ENCODE assay signal across 8 cellular contexts in the genomic region with DNA sequence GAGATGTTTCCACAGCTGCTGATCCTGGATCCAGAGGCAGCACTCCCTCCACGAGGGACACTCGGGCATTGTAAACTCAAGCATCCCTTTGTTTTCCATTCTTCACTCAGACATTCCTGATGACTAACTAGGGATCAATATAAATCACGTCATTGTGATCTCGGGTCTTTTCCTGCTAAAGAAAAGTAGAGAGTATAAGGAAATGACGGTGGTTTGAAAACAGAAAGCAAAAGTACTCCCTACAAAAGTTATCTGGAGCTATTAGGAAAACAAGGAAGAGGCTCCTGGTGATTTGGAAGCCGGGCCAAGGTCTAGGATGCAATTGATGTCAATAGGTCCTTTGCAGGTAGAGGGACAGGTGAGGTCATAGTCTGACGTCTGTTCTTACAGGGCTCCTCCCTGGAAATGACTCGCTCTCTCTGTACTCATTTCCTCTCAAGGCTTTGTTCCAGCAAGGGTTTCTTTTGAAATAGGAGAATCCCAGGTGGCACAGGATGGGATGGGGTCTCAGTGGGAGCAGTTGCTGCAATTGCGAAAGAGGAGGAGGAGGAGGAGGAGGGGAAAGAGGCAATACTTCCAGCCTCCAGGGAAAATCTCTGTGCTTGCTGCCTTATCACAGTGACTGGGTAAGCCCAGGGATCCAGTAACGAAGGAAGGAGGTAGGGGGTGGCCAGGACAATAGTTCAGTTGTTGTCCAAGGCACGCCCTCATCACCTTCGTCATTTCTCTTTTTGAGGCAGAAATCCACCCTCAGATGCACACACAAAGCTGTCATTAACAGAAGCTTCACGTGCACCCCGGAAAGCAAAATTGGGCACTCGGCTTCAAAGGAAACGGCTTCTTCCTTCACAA.
DNase-seq lines count a peak whose midpoint lies in the region; ATAC-seq, FAIRE-seq and TF ChIP-seq lines count a peak whose summit lies in the region.

No MANE protein-coding gene starts in this region.

- no peak for TF ChIP-seq POLR2A in GM12878 (IDR thresholded peaks at IDR 0.05; ENCODE audit: low read depth, low read length)

- intact Hi-C loops in GM12878 (cut with micrococcal nuclease; ENCODE audit: unreplicated experiment), result no loop called here
- intact Hi-C loops in kidney (cut with DNase I), result no loop called here

- peak overlapping the region; percentile 81 for H3K4me2 ChIP-seq in GM12878 (ENCODE audit: control insufficient read depth, insufficient read depth)

- H3K27ac ChIP-seq in GM12878 (ENCODE audit: control insufficient read depth, insufficient read depth) (0 out of 2 replicates have a peak overlapping the region, but pooled peaks have one; percentile 15), kidney (ENCODE audit: low read depth in 2 of 2, low read length in 2 of 2) (peak overlapping the region in 1 of 2 donors; percentile 38)

- H4K20me1 ChIP-seq in GM12878 (ENCODE audit: control insufficient read depth, insufficient read depth), result no peaks in the 10 kb centered on the region

- no peaks in the 10 kb centered on the region for H3K79me2 ChIP-seq in GM12878 (ENCODE audit: control insufficient read depth, insufficient read depth, low read length)

- peak; percentile 32 for DNase-seq in activated T-cell treated with anti-CD3 and anti-CD28 coated beads, Interleukin-2, amount 50 U/mL, for 1 hour
- DNase-seq in activated T-cell treated with anti-CD3 and anti-CD28 coated beads for 4 hours, result no peak
- peak; percentile 87 for DNase-seq in NCI-H2196 (lab: John Stamatoyannopoulos, UW; ENCODE audit: unreplicated experiment)
- DNase-seq in GM12878 (ENCODE audit: low read depth, low spot score), result no peak
- DNase-seq in kidney, result no peak
- peak; percentile 20 for DNase-seq in stimulated activated naive CD8-positive, alpha-beta T cell treated with anti-CD3 and anti-CD28 coated beads, Interleukin-15, Interleukin-2, amounts not matched to agents 100 U/mL and 50 U/mL, for 24 hours
- no peak for DNase-seq in amniotic stem cell (lab: John Stamatoyannopoulos, UW)

- WGBS in GM12878 (ENCODE audit: insufficient coverage, insufficient replicate concordance, low lambda C conversion rate, missing lambda C conversion rate), result 29% methylated on average over 16 of the region's 16 CpGs

- BruUV-seq in GM12878 (replicated peaks; lab: Mats Ljungman, UMichigan), result TSS peak; percentile 58

- H3K27me3 ChIP-seq in GM12878 (replicated peaks in 1 of 2; ENCODE audit: control insufficient read depth in 2 of 2, insufficient read depth in 2 of 2, low read length in 1 of 2), result no peaks in the 10 kb centered on the region

- no peak for TF ChIP-seq RAD21 in GM12878 (IDR thresholded peaks at IDR 0.05; ENCODE audit: insufficient read depth, low read depth, low read length)

- SMC1A ChIA-PET in GM12878 (lab: Charles Lee; ENCODE audit: uncharacterized antibody, unreplicated experiment), result interaction anchor here (0.6 to 3.3 kb wide), 14 partner anchors 9 to 276 kb away, joined by 3 to 31 read pairs (median 4); no protein-coding TSS in a partner anchor

- H3K4me1 ChIP-seq in GM12878 (ENCODE audit: control insufficient read depth, insufficient read depth, low read length) (peaks cover 25% of the 10 kb centered on the region), kidney (ENCODE audit: control insufficient read depth in 1 of 2, insufficient read depth in 1 of 2, low read depth in 1 of 2, low read length in 2 of 2) (peaks cover 0 to 2% of the 10 kb centered on the region in 2 donors)

- ATAC-seq in GM12878, result peak; percentile 76
- ATAC-seq in stimulated activated naive CD8-positive, alpha-beta T cell treated with anti-CD3 and anti-CD28 coated beads, Interleukin-15, Interleukin-2, amounts not matched to agents 100 U/mL and 50 U/mL, for 24 hours, result peak; percentile 58
- no peak for ATAC-seq in HG02840 (IDR thresholded peaks at IDR 0.05; ENCODE audit: low FRiP score, unreplicated experiment)

- H2AFZ ChIP-seq in GM12878 (ENCODE audit: control insufficient read depth, low read depth, low read length), result peak overlapping the region; percentile 80

- RAD21 ChIA-PET in GM12878 (lab: Charles Lee; ENCODE audit: unreplicated experiment), result interaction anchor here (0.8 to 4.4 kb wide), 7 partner anchors 9 to 466 kb away, joined by 3 to 29 read pairs (median 4); no protein-coding TSS in a partner anchor

- FAIRE-seq in GM12878 (lab: Jason Lieb, UNC) (no peak), kidney (lab: Jason Lieb, UNC) (no peak)

- TF ChIP-seq EP300 in GM12878 (IDR thresholded peaks at IDR 0.05; ENCODE audit: borderline replicate concordance in 1 of 2, control insufficient read depth in 1 of 2, low read depth in 2 of 2, low read length in 2 of 2), result no peak

- POLR2A ChIA-PET in GM12878 (lab: Charles Lee), result interaction anchor here (1.0 to 3.3 kb wide), 5 partner anchors 10 to 17 kb away, joined by 3 to 15 read pairs (median 5); no protein-coding TSS in a partner anchor

- H3K36me3 ChIP-seq in GM12878 (ENCODE audit: control insufficient read depth in 2 of 2, insufficient read depth in 2 of 2, low read length in 1 of 2) (no peaks in the 10 kb centered on the region), kidney (ENCODE audit: control insufficient read depth in 1 of 2, insufficient read depth in 2 of 2, low read length in 2 of 2) (no peaks in the 10 kb centered on the region)

- H3K4me3 ChIP-seq in GM12878 (peak overlapping the region; percentile 52; the same call in 1 of the 2 replicates), kidney (ENCODE audit: low read length in 2 of 2) (peak overlapping the region; percentile 37 to 41)

- in situ Hi-C loops in GM12878 (cut with MboI), result no loop called here

- H3K9ac ChIP-seq in GM12878 (ENCODE audit: control insufficient read depth, insufficient read depth, low read length) (no peak overlapping the region), kidney (ENCODE audit: low read length in 2 of 2) (peak overlapping the region in 1 of 2 donors; percentile 1)

- H3K9me3 ChIP-seq in GM12878 (replicated peaks; ENCODE audit: control insufficient read depth, insufficient read depth, low read length) (no peaks in the 10 kb centered on the region), kidney (ENCODE audit: control insufficient read depth in 1 of 2, low read length in 2 of 2) (no peaks in the 10 kb centered on the region)

- TF ChIP-seq CTCF in GM12878 (IDR thresholded peaks at IDR 0.05 in 2 of 3, conservative IDR thresholded peaks at IDR 0.05 in 1 of 3; ENCODE audit: control insufficient read depth in 2 of 3, extremely low read depth in 1 of 3, insufficient read depth in 1 of 3, low read depth in 3 of 3, low read length in 3 of 3), result no peak
- TF ChIP-seq CTCF in kidney (IDR thresholded peaks at IDR 0.05; ENCODE audit: borderline replicate concordance, extremely low read depth, insufficient read depth), result no peak

- CTCF ChIA-PET in GM12878 (lab: Yijun Ruan, JAX), result interaction anchor here (0.8 to 4.0 kb wide), 7 partner anchors 11 to 427 kb away, joined by 3 to 16 read pairs (median 3); no protein-coding TSS in a partner anchor

TF ChIP-seq in GM12878, 131 proteins besides CTCF, POLR2A, EP300 and RAD21 (continues in another document):
- 0 out of 2 replicates have a peak, but pooled peaks have one; percentile 60 for TF ChIP-seq EED (IDR thresholded peaks at IDR 0.05; ENCODE audit: low read depth)
- TF ChIP-seq RELB (IDR thresholded peaks at IDR 0.05; ENCODE audit: low read depth), result peak; percentile 19; the same call in 1 of the 2 replicates
- no peak for TF ChIP-seq NR2C2 (IDR thresholded peaks at IDR 0.05; ENCODE audit: borderline replicate concordance, control insufficient read depth, insufficient read length, low read depth)
- no peak for TF ChIP-seq SMAD1 (IDR thresholded peaks at IDR 0.05; ENCODE audit: low read depth, partially characterized antibody)
- TF ChIP-seq, protein P1, sequence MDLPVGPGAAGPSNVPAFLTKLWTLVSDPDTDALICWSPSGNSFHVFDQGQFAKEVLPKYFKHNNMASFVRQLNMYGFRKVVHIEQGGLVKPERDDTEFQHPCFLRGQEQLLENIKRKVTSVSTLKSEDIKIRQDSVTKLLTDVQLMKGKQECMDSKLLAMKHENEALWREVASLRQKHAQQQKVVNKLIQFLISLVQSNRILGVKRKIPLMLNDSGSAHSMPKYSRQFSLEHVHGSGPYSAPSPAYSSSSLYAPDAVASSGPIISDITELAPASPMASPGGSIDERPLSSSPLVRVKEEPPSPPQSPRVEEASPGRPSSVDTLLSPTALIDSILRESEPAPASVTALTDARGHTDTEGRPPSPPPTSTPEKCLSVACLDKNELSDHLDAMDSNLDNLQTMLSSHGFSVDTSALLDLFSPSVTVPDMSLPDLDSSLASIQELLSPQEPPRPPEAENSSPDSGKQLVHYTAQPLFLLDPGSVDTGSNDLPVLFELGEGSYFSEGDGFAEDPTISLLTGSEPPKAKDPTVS (IDR thresholded peaks at IDR 0.05; ENCODE audit: low read depth, low read length), result no peak
- no peak for TF ChIP-seq PML (IDR thresholded peaks at IDR 0.05; ENCODE audit: low read length)
- TF ChIP-seq CREB1 (IDR thresholded peaks at IDR 0.05; ENCODE audit: low read depth), result peak; percentile 75
- TF ChIP-seq, protein P2, sequence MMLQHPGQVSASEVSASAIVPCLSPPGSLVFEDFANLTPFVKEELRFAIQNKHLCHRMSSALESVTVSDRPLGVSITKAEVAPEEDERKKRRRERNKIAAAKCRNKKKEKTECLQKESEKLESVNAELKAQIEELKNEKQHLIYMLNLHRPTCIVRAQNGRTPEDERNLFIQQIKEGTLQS (IDR thresholded peaks at IDR 0.05; ENCODE audit: borderline replicate concordance, extremely low read depth, low read depth, low read length), result no peak
- TF ChIP-seq ATF7 (IDR thresholded peaks at IDR 0.05; ENCODE audit: low read depth), result peak; percentile 74; the same call in 1 of the 2 replicates
- peak; percentile 89 to 91 for TF ChIP-seq BHLHE40 (IDR thresholded peaks at IDR 0.05; ENCODE audit: borderline replicate concordance in 1 of 2, low read depth in 2 of 2, low read length in 1 of 2)
- TF ChIP-seq ZNF24 (IDR thresholded peaks at IDR 0.05), result no peak
- 0 out of 2 replicates have a peak, but pooled peaks have one; percentile 5 for TF ChIP-seq JUNB (IDR thresholded peaks at IDR 0.05)
- TF ChIP-seq SPI1 (IDR thresholded peaks at IDR 0.05; ENCODE audit: borderline replicate concordance, insufficient read depth, low read depth, low read length), result peak; percentile 31; the same call in 1 of the 2 replicates

Comparison
In these comparisons a context has a peak if more than half of its experiments do, and no peak if none do; other contexts are left out.
1. DNase-seq: peak in activated T-cell treated with anti-CD3 and anti-CD28 coated beads, Interleukin-2, amount 50 U/mL, for 1 hour (single experiment), NCI-H2196 (single experiment) and stimulated activated naive CD8-positive, alpha-beta T cell treated with anti-CD3 and anti-CD28 coated beads, Interleukin-15, Interleukin-2, amounts not matched to agents 100 U/mL and 50 U/mL, for 24 hours (single experiment); none in activated T-cell treated with anti-CD3 and anti-CD28 coated beads for 4 hours (single experiment), GM12878 (single experiment), kidney (single experiment) and amniotic stem cell (single experiment).